In genomic region chr10:68600041-68600778, GRCh38 we compare ENCODE assay signal across 8 cellular contexts. TPM values are rescaled to one million over a fixed set of nuclear protein-coding genes. Genes with fewer than 3 reads are reported as not detected.
DNase-seq lines count a peak whose midpoint lies in the region; ATAC-seq and TF ChIP-seq lines count a peak whose summit lies in the region.

No MANE protein-coding gene starts in this region.

- H2AFZ ChIP-seq in PC-3 (ENCODE audit: low read length), result peak overlapping the region; percentile 86

- no peaks in the 10 kb centered on the region for H4K20me1 ChIP-seq in PC-3 (ENCODE audit: low read length)

- ATAC-seq in GM21528 (IDR thresholded peaks at IDR 0.05; ENCODE audit: low FRiP score, unreplicated experiment) (peak; percentile 82), PC-3 (peak; percentile 94), natural killer cell (peak; percentile 83 to 89 (median 85))
- peak; percentile 89 for ATAC-seq in activated T-helper 17 cell treated with anti-CD3 and anti-CD28 coated beads, Interleukin-2, amount 50 U/mL, for 72 hours (replicated peaks)

- H3K4me3 Mint-ChIP-seq in activated T-helper 17 cell treated with anti-CD3 and anti-CD28 coated beads, Interleukin-2, amount 50 U/mL, for 72 hours, result peak overlapping the region; percentile 91
- peak overlapping the region; percentile 93 for H3K4me3 Mint-ChIP-seq in natural killer cell

- peak overlapping the region; percentile 65 for H3K27ac ChIP-seq in PC-3 (ENCODE audit: low read length)
- H3K27ac ChIP-seq in stomach smooth muscle (ENCODE audit: low read length), result peak overlapping the region; percentile 75

- no peaks in the 10 kb centered on the region for H3K9me2 ChIP-seq in PC-3 (replicated peaks; ENCODE audit: low read length)

- peak overlapping the region; percentile 67 for H3K4me3 ChIP-seq in PC-3 (ENCODE audit: low read length)
- peak overlapping the region; percentile 80 to 96 for H3K4me3 ChIP-seq in stomach smooth muscle (ENCODE audit: low read length in 2 of 2)

- H3K9ac ChIP-seq in PC-3 (ENCODE audit: low read length), result peak overlapping the region; percentile 41
- H3K9ac ChIP-seq in stomach smooth muscle (ENCODE audit: low read length in 2 of 2), result peak overlapping the region; percentile 54 to 68

- H3K4me2 ChIP-seq in PC-3 (ENCODE audit: low read length), result peak overlapping the region; percentile 86

- peaks cover 11% of the 10 kb centered on the region; the same call in 1 of the 2 replicates for H3K79me2 ChIP-seq in PC-3 (ENCODE audit: low read length)

- H3K27me3 ChIP-seq in PC-3 (ENCODE audit: low read length), result no peaks in the 10 kb centered on the region
- no peaks in the 10 kb centered on the region for H3K27me3 ChIP-seq in stomach smooth muscle (ENCODE audit: control insufficient read depth in 1 of 2, insufficient read depth in 2 of 2, low read length in 2 of 2)

- POLR2A ChIA-PET in PC-3 (lab: Charles Lee; ENCODE audit: unreplicated experiment), result interaction anchor here (0.6 to 1.0 kb wide), 4 partner anchors 40 to 880 kb away, joined by 3 to 4 read pairs (median 4); partner anchors contain the start of gene TET1

- H3K27ac Mint-ChIP-seq in activated T-helper 17 cell treated with anti-CD3 and anti-CD28 coated beads, Interleukin-2, amount 50 U/mL, for 72 hours, result peak overlapping the region; percentile 87
- H3K27ac Mint-ChIP-seq in natural killer cell, result peak overlapping the region; percentile 69 to 91

- H3F3A ChIP-seq in PC-3 (ENCODE audit: low read length, unreplicated experiment), result no peaks in the 10 kb centered on the region

- no peaks in the 10 kb centered on the region for H3K27me3 Mint-ChIP-seq in activated T-helper 17 cell treated with anti-CD3 and anti-CD28 coated beads, Interleukin-2, amount 50 U/mL, for 72 hours
- H3K27me3 Mint-ChIP-seq in natural killer cell (ENCODE audit: low read depth in 2 of 2), result no peaks in the 10 kb centered on the region

- DNase-seq in DMS114 treated with DMSO at 0.1 percent for 48 hours (lab: John Stamatoyannopoulos, UW; ENCODE audit: unreplicated experiment) (peak; percentile 67), PC-3 (peak; percentile 89), fibroblast of the conjunctiva (ENCODE audit: low read depth) (peak; percentile 64), natural killer cell (peak; percentile 39)

- no peak for TF ChIP-seq EP300 in Ishikawa (IDR thresholded peaks at IDR 0.05; ENCODE audit: borderline replicate concordance)

- no TSS peak for BruUV-seq in PC-3 (replicated peaks; lab: Mats Ljungman, UMichigan)

- intact Hi-C loops in PC-3 (cut with micrococcal nuclease), result loop anchor here (1.0 to 2.0 kb wide), 3 partner anchors 40 to 121 kb away; partner anchors contain the start of genes CCAR1 and TET1
- intact Hi-C loops in natural killer cell (cut with micrococcal nuclease), result no loop called here

- H3K9me3 ChIP-seq in PC-3 (ENCODE audit: low read length) (no peaks in the 10 kb centered on the region), stomach smooth muscle (ENCODE audit: control insufficient read depth in 2 of 2, low read length in 2 of 2) (no peaks in the 10 kb centered on the region)

- no peaks in the 10 kb centered on the region for H3K9me3 Mint-ChIP-seq in activated T-helper 17 cell treated with anti-CD3 and anti-CD28 coated beads, Interleukin-2, amount 50 U/mL, for 72 hours
- no peaks in the 10 kb centered on the region for H3K9me3 Mint-ChIP-seq in natural killer cell

- H3K4me1 ChIP-seq in PC-3 (ENCODE audit: insufficient read depth, low read length) (peaks cover 42% of the 10 kb centered on the region), stomach smooth muscle (ENCODE audit: control insufficient read depth, insufficient read depth, low read length) (peaks cover 18% of the 10 kb centered on the region)

- TF ChIP-seq CTCF in PC-3 (conservative IDR thresholded peaks at IDR 0.05; ENCODE audit: low read depth, low read length) (no peak), natural killer cell (IDR thresholded peaks at IDR 0.05) (no peak)

- no peaks in the 10 kb centered on the region for H3K36me3 ChIP-seq in PC-3 (ENCODE audit: low read depth, low read length)
- H3K36me3 ChIP-seq in stomach smooth muscle (ENCODE audit: control insufficient read depth in 2 of 2, insufficient read depth in 2 of 2, low read length in 2 of 2), result no peaks in the 10 kb centered on the region

- peaks cover 18% of the 10 kb centered on the region for H3K4me1 Mint-ChIP-seq in activated T-helper 17 cell treated with anti-CD3 and anti-CD28 coated beads, Interleukin-2, amount 50 U/mL, for 72 hours
- peaks cover 35 to 47% of the 10 kb centered on the region in 2 donors for H3K4me1 Mint-ChIP-seq in natural killer cell

- CTCF ChIA-PET in PC-3 (lab: Charles Lee), result interaction anchor here (0.6 to 1.8 kb wide), 2 partner anchors 50 to 83 kb away, joined by 3 to 5 read pairs; no protein-coding TSS in a partner anchor

- no peaks in the 10 kb centered on the region for H3K36me3 Mint-ChIP-seq in activated T-helper 17 cell treated with anti-CD3 and anti-CD28 coated beads, Interleukin-2, amount 50 U/mL, for 72 hours (ENCODE audit: low read depth)
- H3K36me3 Mint-ChIP-seq in natural killer cell, result no peaks in the 10 kb centered on the region

- peak; percentile 25 for TF ChIP-seq RAD21 in Ishikawa (IDR thresholded peaks at IDR 0.05; ENCODE audit: low read depth)

TF ChIP-seq in Ishikawa, 13 proteins besides CTCF, POLR2A, EP300 and RAD21:
- TF ChIP-seq TEAD4 (IDR thresholded peaks at IDR 0.05) (no peak), MAX (IDR thresholded peaks at IDR 0.05) (peak; percentile 79), CREB1 (IDR thresholded peaks at IDR 0.05; ENCODE audit: low read depth) (no peak), USF1 (IDR thresholded peaks at IDR 0.05) (no peak; the same call in 1 of the 2 replicates), TCF12 (IDR thresholded peaks at IDR 0.05; ENCODE audit: low read depth) (peak; percentile 74), CEBPB (IDR thresholded peaks at IDR 0.05) (no peak), FOXM1 (IDR thresholded peaks at IDR 0.05; ENCODE audit: borderline replicate concordance, low read depth) (peak; percentile 60; the same call in 1 of the 2 replicates), TAF1 (IDR thresholded peaks at IDR 0.05; ENCODE audit: low read depth) (peak; percentile 53), EGR1 (IDR thresholded peaks at IDR 0.05) (no peak), ZBTB7A (IDR thresholded peaks at IDR 0.05; ENCODE audit: low read depth) (no peak), YY1 (IDR thresholded peaks at IDR 0.05; ENCODE audit: low read depth) (peak; percentile 79), NFIC (IDR thresholded peaks at IDR 0.05) (0 out of 2 replicates have a peak, but pooled peaks have one; percentile 35)
- TF ChIP-seq, protein P1, sequence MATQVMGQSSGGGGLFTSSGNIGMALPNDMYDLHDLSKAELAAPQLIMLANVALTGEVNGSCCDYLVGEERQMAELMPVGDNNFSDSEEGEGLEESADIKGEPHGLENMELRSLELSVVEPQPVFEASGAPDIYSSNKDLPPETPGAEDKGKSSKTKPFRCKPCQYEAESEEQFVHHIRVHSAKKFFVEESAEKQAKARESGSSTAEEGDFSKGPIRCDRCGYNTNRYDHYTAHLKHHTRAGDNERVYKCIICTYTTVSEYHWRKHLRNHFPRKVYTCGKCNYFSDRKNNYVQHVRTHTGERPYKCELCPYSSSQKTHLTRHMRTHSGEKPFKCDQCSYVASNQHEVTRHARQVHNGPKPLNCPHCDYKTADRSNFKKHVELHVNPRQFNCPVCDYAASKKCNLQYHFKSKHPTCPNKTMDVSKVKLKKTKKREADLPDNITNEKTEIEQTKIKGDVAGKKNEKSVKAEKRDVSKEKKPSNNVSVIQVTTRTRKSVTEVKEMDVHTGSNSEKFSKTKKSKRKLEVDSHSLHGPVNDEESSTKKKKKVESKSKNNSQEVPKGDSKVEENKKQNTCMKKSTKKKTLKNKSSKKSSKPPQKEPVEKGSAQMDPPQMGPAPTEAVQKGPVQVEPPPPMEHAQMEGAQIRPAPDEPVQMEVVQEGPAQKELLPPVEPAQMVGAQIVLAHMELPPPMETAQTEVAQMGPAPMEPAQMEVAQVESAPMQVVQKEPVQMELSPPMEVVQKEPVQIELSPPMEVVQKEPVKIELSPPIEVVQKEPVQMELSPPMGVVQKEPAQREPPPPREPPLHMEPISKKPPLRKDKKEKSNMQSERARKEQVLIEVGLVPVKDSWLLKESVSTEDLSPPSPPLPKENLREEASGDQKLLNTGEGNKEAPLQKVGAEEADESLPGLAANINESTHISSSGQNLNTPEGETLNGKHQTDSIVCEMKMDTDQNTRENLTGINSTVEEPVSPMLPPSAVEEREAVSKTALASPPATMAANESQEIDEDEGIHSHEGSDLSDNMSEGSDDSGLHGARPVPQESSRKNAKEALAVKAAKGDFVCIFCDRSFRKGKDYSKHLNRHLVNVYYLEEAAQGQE (IDR thresholded peaks at IDR 0.05; ENCODE audit: low read depth), result no peak
TF ChIP-seq in Ishikawa: peak in this region for 6.

RNA-seq across cellular contexts. Expression of gene TET1, which starts 40.1 kb away (rescaled TPM):
- 2.3 and 3.0 TPM in 2 replicates for total RNA-seq in PC-3 (2014; rRNA removed)
- total RNA-seq in activated T-helper 17 cell treated with anti-CD3 and anti-CD28 coated beads, Interleukin-2, amount 50 U/mL, for 72 hours, result under 1 TPM; 0.86 to 0.87 TPM
- total RNA-seq in natural killer cell, result 1 to 10 TPM; 4.0 to 5.9 (median 4.5) TPM

Comparison
In these comparisons a context has a peak if more than half of its experiments do, and no peak if none do; other contexts are left out.
1. Peak in every context shown above with its lines: DNase-seq, ATAC-seq, H3K4me3 ChIP-seq and H3K27ac ChIP-seq.
2. DNase-seq: peak in every context shown above with its lines; median percentile 89 in PC-3; 67 in DMS114 treated with DMSO at 0.1 percent for 48 hours; 64 in fibroblast of the conjunctiva; 39 in natural killer cell.